12 cellular contexts compared by ENCODE assay signal in genomic region chr3:69009559-69010410, GRCh38. TPM values are rescaled to one million over a fixed set of nuclear protein-coding genes. Genes with fewer than 3 reads are reported as not detected.
DNase-seq lines count a peak whose midpoint lies in the region; ATAC-seq and TF ChIP-seq lines count a peak whose summit lies in the region.
"Had no signal": no experiment of that assay in that cellular context is flagged by ENCODE, and none has a peak within 500 bp of the region (broad histone marks: within the 10 kb centered on the region; RNA-seq: fewer than 3 reads in every experiment).

No MANE protein-coding gene starts in this region.

- peak; percentile 98 for DNase-seq in GM23248
- DNase-seq in breast epithelium (ENCODE audit: low spot score in 2 of 2): peak in 1 of 2 donors; percentile 82
- peak; percentile 59 for DNase-seq in iPS-NIHi7 (ENCODE audit: extremely low spot score)
- no peak for DNase-seq in natural killer cell
- DNase-seq in testis: no peak
- DNase-seq in glutamatergic neuron: no peak
- DNase-seq: GDM1 had no signal

- no peaks in the 10 kb centered on the region for H3K9me3 Mint-ChIP-seq in natural killer cell
- peaks cover 7% of the 10 kb centered on the region for H3K9me3 Mint-ChIP-seq in glutamatergic neuron (ENCODE audit: unreplicated experiment)

- TF ChIP-seq POLR2A in breast epithelium (IDR thresholded peaks at IDR 0.05) (no peak), testis (IDR thresholded peaks at IDR 0.05) (no peak)

- peak overlapping the region; percentile 95 for H3K9ac ChIP-seq in GM23248
- H3K9ac ChIP-seq in skeletal muscle tissue (ENCODE audit: low read depth in 1 of 3, low read length in 3 of 3): peak overlapping the region in 1 of 3 donors; percentile 0

- H3K4me1 ChIP-seq in GM23248 (ENCODE audit: insufficient read depth) (peaks cover 46% of the 10 kb centered on the region), breast epithelium (peaks cover 0 to 4% of the 10 kb centered on the region in 2 donors), skeletal muscle tissue (ENCODE audit: control insufficient read depth in 3 of 3, insufficient read depth in 3 of 3, low read length in 3 of 3) (peaks cover 30 to 33% (median 31%) of the 10 kb centered on the region in 3 donors), testis (peaks cover 10% of the 10 kb centered on the region)

- WGBS in GM23248 (ENCODE audit: low coverage in 1 of 2, low lambda C conversion rate in 2 of 2, missing lambda C conversion rate in 2 of 2), 2 experiments: 1% methylated on average over 3 of the region's 3 CpGs
- WGBS in testis, 2 donors: 55 to 73% methylated on average over 3 of the region's 3 CpGs

- H3K27me3 Mint-ChIP-seq in natural killer cell (ENCODE audit: low read depth in 2 of 2) (no peaks in the 10 kb centered on the region), glutamatergic neuron (ENCODE audit: unreplicated experiment) (peaks cover under 1% of the 10 kb centered on the region)
- H3K27me3 Mint-ChIP-seq: activated naive CD8-positive, alpha-beta T cell had no signal

- peak overlapping the region; percentile 95 for H3K27ac ChIP-seq in GM23248
- H3K27ac ChIP-seq in breast epithelium: peak overlapping the region; percentile 89 to 99
- H3K27ac ChIP-seq in skeletal muscle tissue (ENCODE audit: low read depth, low read length): peak overlapping the region; percentile 52
- peak overlapping the region in 1 of 2 donors; percentile 70 for H3K27ac ChIP-seq in testis
- H3K27ac ChIP-seq: ovary had no signal

- H3F3A ChIP-seq in GM23248 (ENCODE audit: insufficient read depth): peaks cover 49% of the 10 kb centered on the region

- H3K79me2 ChIP-seq in GM23248 (ENCODE audit: insufficient read depth): peaks cover 52% of the 10 kb centered on the region

- intact Hi-C loops in breast epithelium (cut with DNase I; ENCODE audit: low total_unique reads) (no loop called here), natural killer cell (cut with micrococcal nuclease) (no loop called here), testis (cut with DNase I; ENCODE audit: low total_unique reads) (no loop called here)

- no peak overlapping the region for H2AFZ ChIP-seq in GM23248

- TF ChIP-seq CTCF in breast epithelium (IDR thresholded peaks at IDR 0.05) (no peak), natural killer cell (IDR thresholded peaks at IDR 0.05) (no peak), testis (IDR thresholded peaks at IDR 0.05) (no peak), glutamatergic neuron (IDR thresholded peaks at IDR 0.05; ENCODE audit: partially characterized antibody, unreplicated experiment) (no peak)

- peak overlapping the region; percentile 85 for H3K4me2 ChIP-seq in GM23248 (ENCODE audit: unreplicated experiment)

- H3K36me3 Mint-ChIP-seq in natural killer cell: no peaks in the 10 kb centered on the region
- no peaks in the 10 kb centered on the region for H3K36me3 Mint-ChIP-seq in glutamatergic neuron (ENCODE audit: unreplicated experiment)

- H4K20me1 ChIP-seq in GM23248 (ENCODE audit: insufficient read depth): no peaks in the 10 kb centered on the region

- H3K9me3 ChIP-seq in GM23248 (ENCODE audit: low read depth) (no peaks in the 10 kb centered on the region), breast epithelium (no peaks in the 10 kb centered on the region), skeletal muscle tissue (ENCODE audit: control insufficient read depth in 3 of 3, low read length in 3 of 3) (no peaks in the 10 kb centered on the region), testis (no peaks in the 10 kb centered on the region)
- H3K9me3 ChIP-seq: ovary had no signal

- H3K36me3 ChIP-seq in GM23248 (ENCODE audit: low read depth) (peaks cover 41% of the 10 kb centered on the region), breast epithelium (no peaks in the 10 kb centered on the region), skeletal muscle tissue (ENCODE audit: control insufficient read depth in 3 of 3, insufficient read depth in 3 of 3, low read length in 3 of 3) (peaks cover 24 to 37% (median 30%) of the 10 kb centered on the region in 3 donors), testis (ENCODE audit: low read depth, missing control alignments) (no peaks in the 10 kb centered on the region)
- H3K36me3 ChIP-seq: ovary had no signal

- H3K27ac Mint-ChIP-seq in natural killer cell (peak overlapping the region in 1 of 2 donors; percentile 12), glutamatergic neuron (ENCODE audit: unreplicated experiment) (no peak overlapping the region)

- in situ Hi-C loops in GM23248 (cut with MboI): no loop called here

- H3K27me3 ChIP-seq in GM23248 (replicated peaks; ENCODE audit: insufficient read depth) (no peaks in the 10 kb centered on the region), breast epithelium (no peaks in the 10 kb centered on the region), skeletal muscle tissue (ENCODE audit: control insufficient read depth in 3 of 3, insufficient read depth in 3 of 3, low read length in 3 of 3) (no peaks in the 10 kb centered on the region), testis (no peaks in the 10 kb centered on the region)
- H3K27me3 ChIP-seq: ovary had no signal

- ATAC-seq in natural killer cell (no peak), HG03045 (IDR thresholded peaks at IDR 0.05; ENCODE audit: unreplicated experiment) (no peak)
- ATAC-seq: activated CD4-positive, CD25-positive, alpha-beta regulatory T cell treated with anti-CD3 and anti-CD28 coated beads, Interleukin-2, amount 50 U/mL, for 24 hours had no signal

- H3K4me1 Mint-ChIP-seq in natural killer cell (peaks cover 6 to 16% of the 10 kb centered on the region in 2 donors), glutamatergic neuron (ENCODE audit: low read depth, unreplicated experiment) (peaks cover 12% of the 10 kb centered on the region)

- H3K9me2 ChIP-seq in GM23248 (ENCODE audit: insufficient read depth): no peaks in the 10 kb centered on the region

- H3K4me3 Mint-ChIP-seq in natural killer cell (no peak overlapping the region), glutamatergic neuron (ENCODE audit: unreplicated experiment) (no peak overlapping the region)
- H3K4me3 Mint-ChIP-seq: activated naive CD8-positive, alpha-beta T cell had no signal

- H3K4me3 ChIP-seq in GM23248 (peak overlapping the region; percentile 47), breast epithelium (no peak overlapping the region), skeletal muscle tissue (ENCODE audit: low read length in 3 of 3) (no peak overlapping the region), testis (no peak overlapping the region)
- H3K4me3 ChIP-seq: ovary had no signal

RNA-seq across cellular contexts. Expression of gene EOGT, which starts 3.7 kb away (rescaled TPM):
- 42.4 and 47.7 TPM in 2 replicates for total RNA-seq in GM23248 (2014; rRNA removed; shearing (Covaris generic))
- 29.3 and 31.6 TPM in 2 replicates for polyA plus RNA-seq in GM23248 (2016; fragmentation: Nextera tagmentation; extraction: Ambion mirVana)
- total RNA-seq in breast epithelium: 10 to 100 TPM; 34.2 to 71.7 (median 58.0) TPM
- total RNA-seq in skeletal muscle tissue: 13.0 TPM
- total RNA-seq in natural killer cell: 10 to 100 TPM in 2 of 3 donors, 1 to 10 TPM in 1; 8.4 to 11.6 (median 10.8) TPM
- total RNA-seq in testis: 10 to 100 TPM; 15.0 to 22.7 TPM
- 16.6 TPM for polyA plus RNA-seq in testis (ENCODE audit: insufficient read depth, low read depth, low replicate concordance)
- 17.2 TPM for total RNA-seq in glutamatergic neuron (ENCODE audit: unreplicated experiment)

RNA-seq across cellular contexts. Expression of gene TMF1, which starts 42.3 kb away (rescaled TPM):
- 27.0 and 35.2 TPM in 2 replicates for total RNA-seq in GM23248 (2014; rRNA removed; shearing (Covaris generic))
- polyA plus RNA-seq in GM23248 (2016; fragmentation: Nextera tagmentation; extraction: Ambion mirVana) (36.9 and 41.4 TPM in 2 replicates), testis (ENCODE audit: insufficient read depth, low read depth, low replicate concordance) (30.6 TPM)
- total RNA-seq in breast epithelium (10 to 100 TPM; 33.4 to 61.5 (median 50.1) TPM), skeletal muscle tissue (12.5 TPM), natural killer cell (100 to 1,000 TPM in 1 of 3 donors, 10 to 100 TPM in 2; 76.9 to 110 (median 85.5) TPM), testis (10 to 100 TPM; 37.4 to 67.7 TPM), glutamatergic neuron (ENCODE audit: unreplicated experiment) (18.8 TPM)

Comparison
In these comparisons a context has a peak if more than half of its experiments do, and no peak if none do; other contexts are left out.
1. DNase-seq: peak in GM23248 (single experiment) and iPS-NIHi7 (single experiment); none in natural killer cell (single experiment), testis (single experiment) and glutamatergic neuron (single experiment).